Comparison of ENCODE assay signal across 29 cellular contexts in the genomic region with DNA sequence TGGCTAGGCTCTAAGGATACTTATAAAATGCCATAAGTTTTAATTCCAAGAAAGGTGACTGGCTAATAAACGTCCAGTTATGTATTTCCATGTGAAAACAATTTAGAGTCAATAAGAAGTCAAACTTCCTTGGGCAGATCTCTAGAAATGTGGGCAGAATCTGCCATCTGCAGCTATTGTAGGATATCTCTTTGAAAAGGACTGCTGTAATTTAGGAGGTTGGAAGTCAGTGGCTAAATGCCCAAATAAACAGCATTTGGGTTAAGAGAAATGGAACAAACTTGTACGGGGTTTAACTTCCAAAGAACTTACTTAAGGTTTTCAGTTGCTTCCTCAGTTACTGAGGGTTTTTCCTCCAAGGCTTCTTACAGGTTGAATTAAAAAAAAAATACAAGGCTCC.
"Had no signal": no experiment of that assay in that cellular context is flagged by ENCODE, and none has a peak within 500 bp of the region (broad histone marks: within the 10 kb centered on the region; RNA-seq: fewer than 3 reads in every experiment).

No MANE protein-coding gene starts in this region.

- H3K9me3 Mint-ChIP-seq: activated naive CD4-positive, alpha-beta T cell treated with anti-CD3 and anti-CD28 coated beads, Interleukin-2, amount 50 U/mL, for 72 hours; activated T-cell treated with anti-CD3 and anti-CD28 coated beads, Interleukin-2, amount 50 U/mL, for 72 hours; immature natural killer cell; stimulated activated memory B cell treated with anti-CD40 and anti-IgM and Interleukin-4, amounts not matched to agents 10 μg/mL and 1 μg/mL and 100 μg/mL, for 72 hours; stimulated activated naive CD8-positive, alpha-beta T cell treated with anti-CD3 and anti-CD28 coated beads, Interleukin-15, amount 100 ng/mL, for 72 hours had no signal

- DNase-seq: activated CD4-positive, alpha-beta T cell treated with anti-CD3 and anti-CD28 coated beads for 4 hours; activated CD4-positive, alpha-beta T cell treated with anti-CD3 and anti-CD28 coated beads, Interleukin-2, amount 50 U/mL, for 4 hours; activated naive CD4-positive, alpha-beta T cell; activated T-cell treated with anti-CD3 and anti-CD28 coated beads for 4 hours; activated T-cell treated with anti-CD3 and anti-CD28 coated beads, Interleukin-2, amount 50 U/mL, for 72 hours; anterior cingulate cortex; cortex of kidney; hypothalamus; immature natural killer cell; kidney; left colon; naive thymus-derived CD4-positive, alpha-beta T cell; stimulated activated CD4-positive, alpha-beta T cell treated with anti-CD3 and anti-CD28 coated beads, Interleukin-1b, Interleukin-23, amount 100 ng/mL, for 48 hours; stimulated activated CD4-positive, alpha-beta T cell treated with anti-CD3 and anti-CD28 coated beads, Interleukin-4, amount 100 ng/mL, for 4 hours; stimulated activated CD8-positive, alpha-beta memory T cell treated with anti-CD3 and anti-CD28 coated beads, Interleukin-4, amount 100 ng/mL, for 48 hours; stimulated activated naive CD8-positive, alpha-beta T cell treated with anti-CD3 and anti-CD28 coated beads, Interleukin-15, amount 100 ng/mL, for 72 hours; T-helper 9 cell; thyroid gland had no signal

- H3K9me3 ChIP-seq: esophagus muscularis mucosa, right atrium auricular region, thyroid gland had no signal

- H3K36me3 Mint-ChIP-seq: activated naive CD4-positive, alpha-beta T cell treated with anti-CD3 and anti-CD28 coated beads, Interleukin-2, amount 50 U/mL, for 72 hours; mesothelial cell of epicardium; naive thymus-derived CD4-positive, alpha-beta T cell; stimulated activated memory B cell treated with anti-CD40 and anti-IgM and Interleukin-4, amounts not matched to agents 10 μg/mL and 1 μg/mL and 100 μg/mL, for 72 hours had no signal

- ATAC-seq: activated naive CD4-positive, alpha-beta T cell treated with anti-CD3 and anti-CD28 coated beads, Interleukin-2, amount 50 U/mL, for 72 hours; activated T-cell treated with anti-CD3 and anti-CD28 coated beads, Interleukin-2, amount 50 U/mL, for 72 hours; gastroesophageal sphincter; left colon; naive thymus-derived CD4-positive, alpha-beta T cell; stimulated activated memory B cell treated with anti-CD40 and anti-IgM and Interleukin-4, amounts not matched to agents 10 μg/mL and 1 μg/mL and 100 μg/mL, for 72 hours; stimulated activated naive CD8-positive, alpha-beta T cell treated with anti-CD3 and anti-CD28 coated beads, Interleukin-15, amount 100 ng/mL, for 72 hours had no signal

- H3K36me3 ChIP-seq: cardiac muscle cell, esophagus muscularis mucosa, gastroesophageal sphincter, right atrium auricular region, thyroid gland had no signal

- H3K27me3 ChIP-seq: thyroid gland had no signal

- H3K27ac Mint-ChIP-seq: activated naive CD4-positive, alpha-beta T cell treated with anti-CD3 and anti-CD28 coated beads, Interleukin-2, amount 50 U/mL, for 72 hours; activated T-cell treated with anti-CD3 and anti-CD28 coated beads, Interleukin-2, amount 50 U/mL, for 72 hours; brain; immature natural killer cell; mesothelial cell of epicardium; naive thymus-derived CD4-positive, alpha-beta T cell; stimulated activated memory B cell treated with anti-CD40 and anti-IgM and Interleukin-4, amounts not matched to agents 10 μg/mL and 1 μg/mL and 100 μg/mL, for 72 hours; stimulated activated naive CD8-positive, alpha-beta T cell treated with anti-CD3 and anti-CD28 coated beads, Interleukin-15, amount 100 ng/mL, for 72 hours had no signal

- H3K4me1 ChIP-seq: parathyroid adenoma, thyroid gland had no signal

- H3K4me3 ChIP-seq: cardiac muscle cell, esophagus muscularis mucosa, gastroesophageal sphincter, right atrium auricular region, smooth muscle cell, thyroid gland had no signal

- H3K4me3 Mint-ChIP-seq: activated T-cell treated with anti-CD3 and anti-CD28 coated beads, Interleukin-2, amount 50 U/mL, for 72 hours; brain; immature natural killer cell; mesothelial cell of epicardium; naive thymus-derived CD4-positive, alpha-beta T cell; stimulated activated memory B cell treated with anti-CD40 and anti-IgM and Interleukin-4, amounts not matched to agents 10 μg/mL and 1 μg/mL and 100 μg/mL, for 72 hours; stimulated activated naive CD8-positive, alpha-beta T cell treated with anti-CD3 and anti-CD28 coated beads, Interleukin-15, amount 100 ng/mL, for 72 hours had no signal

- H3K27ac ChIP-seq: cardiac muscle cell, esophagus muscularis mucosa, gastroesophageal sphincter, parathyroid adenoma, right atrium auricular region, thyroid gland, VCaP had no signal

- H3K79me2 ChIP-seq: parathyroid adenoma had no signal

- H2AFZ ChIP-seq: parathyroid adenoma had no signal

- H3K4me1 Mint-ChIP-seq: brain had no signal

- H3K4me2 ChIP-seq: smooth muscle cell had no signal
